ENCODE assay signal across 12 cellular contexts in the genomic region with DNA sequence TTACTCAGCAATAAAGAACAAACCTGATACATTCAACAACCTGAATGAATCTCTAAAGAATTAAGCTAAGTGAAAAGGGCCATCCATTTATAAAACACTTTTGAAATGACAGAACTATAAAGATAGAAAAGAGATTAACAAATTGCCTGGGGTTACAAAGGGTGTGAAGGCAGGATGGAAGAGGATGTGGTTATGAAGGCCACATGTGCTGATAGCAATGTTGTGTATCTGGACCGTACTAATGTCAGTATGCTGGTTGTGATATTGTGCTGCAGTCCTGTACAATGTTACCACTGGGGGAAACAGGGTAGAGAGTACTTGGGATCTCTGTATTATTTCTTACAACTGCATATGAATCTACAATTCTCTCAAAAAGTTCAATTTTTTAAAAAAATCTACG. TPM values are rescaled to one million over a fixed set of nuclear protein-coding genes. Genes with fewer than 3 reads are reported as not detected.
DNase-seq lines count a peak whose midpoint lies in the region; ATAC-seq and TF ChIP-seq lines count a peak whose summit lies in the region.
"Had no signal": no experiment of that assay in that cellular context is flagged by ENCODE, and none has a peak within 500 bp of the region (broad histone marks: within the 10 kb centered on the region; RNA-seq: fewer than 3 reads in every experiment).

No MANE protein-coding gene starts in this region.

- no peaks in the 10 kb centered on the region for H3K9me3 Mint-ChIP-seq in MCF 10A (ENCODE audit: unreplicated experiment)
- no peaks in the 10 kb centered on the region for H3K9me3 Mint-ChIP-seq in activated CD4-positive, alpha-beta memory T cell treated with anti-CD3 and anti-CD28 coated beads for 36 hours

- TF ChIP-seq CTCF in MCF 10A (IDR thresholded peaks at IDR 0.05; ENCODE audit: unreplicated experiment) (no peak), breast epithelium (IDR thresholded peaks at IDR 0.05) (no peak)

- no peaks in the 10 kb centered on the region for H3K36me3 ChIP-seq in breast epithelium
- H3K36me3 ChIP-seq in thymus (ENCODE audit: control insufficient read depth, insufficient read depth) = no peaks in the 10 kb centered on the region
- H3K36me3 ChIP-seq: neural progenitor cell had no signal

- H3K27me3 Mint-ChIP-seq in MCF 10A (ENCODE audit: insufficient read depth, unreplicated experiment) = no peaks in the 10 kb centered on the region
- no peaks in the 10 kb centered on the region for H3K27me3 Mint-ChIP-seq in activated CD4-positive, alpha-beta memory T cell treated with anti-CD3 and anti-CD28 coated beads for 36 hours

- no peak overlapping the region for H3K4me3 ChIP-seq in breast epithelium
- peak overlapping the region; percentile 6 for H3K4me3 ChIP-seq in thymus (ENCODE audit: low read length)
- H3K4me3 ChIP-seq: neural progenitor cell, PC-9 had no signal

- H3K4me1 ChIP-seq in breast epithelium = no peaks in the 10 kb centered on the region
- H3K4me1 ChIP-seq in thymus (ENCODE audit: control insufficient read depth, insufficient read depth, low read length) = peaks cover 52% of the 10 kb centered on the region

- CTCF ChIA-PET in MCF 10A (lab: Yijun Ruan, JAX) = interaction anchor here (1.4 kb wide), 1 partner anchor 13 kb away, joined by 3 read pairs; no protein-coding TSS in a partner anchor
- CTCF ChIA-PET in activated CD4-positive, alpha-beta memory T cell treated with anti-CD3 and anti-CD28 coated beads for 36 hours (lab: Charles Lee) = interaction anchor here (0.8 to 1.7 kb wide), 4 partner anchors 10 to 99 kb away, joined by 3 to 4 read pairs (median 3); no protein-coding TSS in a partner anchor

- H3K27ac ChIP-seq in breast epithelium (no peak overlapping the region), thymus (ENCODE audit: low read depth) (peak overlapping the region; percentile 15)
- H3K27ac ChIP-seq: neural progenitor cell, PC-9 had no signal

- H3K9me3 ChIP-seq in breast epithelium (no peaks in the 10 kb centered on the region), thymus (ENCODE audit: control insufficient read depth) (no peaks in the 10 kb centered on the region)

- H3K4me3 Mint-ChIP-seq in MCF 10A (ENCODE audit: unreplicated experiment) = no peak overlapping the region
- H3K4me3 Mint-ChIP-seq in activated CD4-positive, alpha-beta memory T cell treated with anti-CD3 and anti-CD28 coated beads for 36 hours = no peak overlapping the region
- H3K4me3 Mint-ChIP-seq: neural progenitor cell had no signal

- intact Hi-C loops in MCF 10A (cut with micrococcal nuclease) (no loop called here), breast epithelium (cut with DNase I; ENCODE audit: low total_unique reads) (no loop called here)
- intact Hi-C loops in activated CD4-positive, alpha-beta memory T cell treated with anti-CD3 and anti-CD28 coated beads for 36 hours (cut with micrococcal nuclease) = no loop called here

- H3K36me3 Mint-ChIP-seq in MCF 10A (ENCODE audit: insufficient read depth, unreplicated experiment) = peaks cover 6% of the 10 kb centered on the region
- peaks cover 4% of the 10 kb centered on the region for H3K36me3 Mint-ChIP-seq in activated CD4-positive, alpha-beta memory T cell treated with anti-CD3 and anti-CD28 coated beads for 36 hours

- no peak for TF ChIP-seq POLR2A in breast epithelium (IDR thresholded peaks at IDR 0.05)

- H3K27me3 ChIP-seq in breast epithelium = no peaks in the 10 kb centered on the region
- no peaks in the 10 kb centered on the region for H3K27me3 ChIP-seq in thymus (ENCODE audit: control insufficient read depth, insufficient read depth)
- H3K27me3 ChIP-seq: neural progenitor cell had no signal

- BruUV-seq in MCF 10A (replicated peaks; lab: Mats Ljungman, UMichigan) = no TSS peak

- WGBS in thymus = 20% methylated on average over 2 of the region's 2 CpGs

- H3K27ac Mint-ChIP-seq in MCF 10A (ENCODE audit: low read depth, unreplicated experiment) = peak overlapping the region; percentile 74
- peak overlapping the region; percentile 23 for H3K27ac Mint-ChIP-seq in activated CD4-positive, alpha-beta memory T cell treated with anti-CD3 and anti-CD28 coated beads for 36 hours
- H3K27ac Mint-ChIP-seq: neural progenitor cell had no signal

- ATAC-seq in HG03442 (IDR thresholded peaks at IDR 0.05; ENCODE audit: unreplicated experiment) = peak; percentile 38
- ATAC-seq in HG02763 (IDR thresholded peaks at IDR 0.05; ENCODE audit: unreplicated experiment) = no peak
- no peak for ATAC-seq in HG03025 (IDR thresholded peaks at IDR 0.05; ENCODE audit: low FRiP score, unreplicated experiment)

- H3K4me1 Mint-ChIP-seq in MCF 10A (ENCODE audit: insufficient read depth, unreplicated experiment) = peaks cover 37% of the 10 kb centered on the region
- peaks cover 93% of the 10 kb centered on the region for H3K4me1 Mint-ChIP-seq in activated CD4-positive, alpha-beta memory T cell treated with anti-CD3 and anti-CD28 coated beads for 36 hours (ENCODE audit: low read depth)
- H3K4me1 Mint-ChIP-seq: neural progenitor cell had no signal

- DNase-seq in MCF 10A (ENCODE audit: unreplicated experiment) (no peak), breast epithelium (ENCODE audit: low spot score in 2 of 2) (no peak), SW480 (ENCODE audit: low spot score) (no peak)
- no peak for DNase-seq in activated CD4-positive, alpha-beta memory T cell treated with anti-CD3 and anti-CD28 coated beads for 36 hours
- DNase-seq: activated CD4-positive, alpha-beta T cell treated with anti-CD3 and anti-CD28 coated beads for 48 hours; NCI-H1694; PC-9 had no signal

- POLR2A ChIA-PET in MCF 10A (lab: Yijun Ruan, JAX) = interaction anchor here (0.6 kb wide), 2 partner anchors 196 to 422 kb away, joined by 3 to 4 read pairs; no protein-coding TSS in a partner anchor
- POLR2A ChIA-PET in activated CD4-positive, alpha-beta memory T cell treated with anti-CD3 and anti-CD28 coated beads for 36 hours (lab: Charles Lee) = interaction anchor here (0.8 to 2.4 kb wide), 3 partner anchors 10 to 267 kb away, joined by 3 to 10 read pairs (median 3); no protein-coding TSS in a partner anchor

RNA-seq across cellular contexts. Expression of gene ELOVL5, which starts 36.4 kb away (rescaled TPM):
- total RNA-seq in MCF 10A (2022) (56.6 and 58.3 TPM in 2 replicates), breast epithelium (100 to 1,000 TPM; 245 to 427 (median 272) TPM)
- total RNA-seq in activated CD4-positive, alpha-beta memory T cell treated with anti-CD3 and anti-CD28 coated beads for 36 hours = 100 to 1,000 TPM; 112 to 121 TPM
- 62.8 TPM for polyA plus RNA-seq in thymus
